In genomic region chr6:160022101-160022500, GRCh38 we compare ENCODE assay signal across 5 cellular contexts.
"Had no signal": no experiment of that assay in that cellular context is flagged by ENCODE, and none has a peak within 500 bp of the region (broad histone marks: within the 10 kb centered on the region; RNA-seq: fewer than 3 reads in every experiment).

No MANE protein-coding gene starts in this region.

- DNase-seq: GDM1, GF-D8 had no signal

- H3K4me3 ChIP-seq: GM12878 had no signal

- FAIRE-seq: G401.6, GM12878, GM12891 had no signal

- ATAC-seq: GM12878 had no signal
